Comparison of ENCODE assay signal across 13 cellular contexts in genomic region chr17:61395983-61396585, GRCh38. TPM values are rescaled to one million over a fixed set of nuclear protein-coding genes. Genes with fewer than 3 reads are reported as not detected.
DNase-seq lines count a peak whose midpoint lies in the region; ATAC-seq, FAIRE-seq and TF ChIP-seq lines count a peak whose summit lies in the region.
"Had no signal": no experiment of that assay in that cellular context is flagged by ENCODE, and none has a peak within 500 bp of the region (broad histone marks: within the 10 kb centered on the region; RNA-seq: fewer than 3 reads in every experiment).

No MANE protein-coding gene starts in this region.

- H3K9ac ChIP-seq in colonic mucosa (ENCODE audit: low read depth in 2 of 2, low read length in 2 of 2): peak overlapping the region; percentile 26 to 60
- H3K9ac ChIP-seq in smooth muscle cell (ENCODE audit: low read depth): peak overlapping the region; percentile 19

- H3K9me3 Mint-ChIP-seq in naive thymus-derived CD8-positive, alpha-beta T cell: no peaks in the 10 kb centered on the region
- H3K9me3 Mint-ChIP-seq: T-helper 1 cell treated with Interleukin-12 subunit alpha and Interleukin-12 subunit beta and Interleukin-4 antibody, amounts not matched to agents 30 μg/mL and 1 μg/mL, for 36 hours had no signal

- H3K4me3 ChIP-seq in colonic mucosa: peak overlapping the region; percentile 14
- H3K4me3 ChIP-seq in right lobe of liver: peak overlapping the region in 1 of 3 donors; percentile 24
- H3K4me3 ChIP-seq in smooth muscle cell: peak overlapping the region; percentile 77

- peaks cover 10 to 24% (median 20%) of the 10 kb centered on the region in 4 donors for H3K4me1 Mint-ChIP-seq in naive thymus-derived CD8-positive, alpha-beta T cell

- H3K27me3 ChIP-seq in colonic mucosa: peaks cover 53% of the 10 kb centered on the region
- peaks cover 0 to 49% of the 10 kb centered on the region in 2 donors for H3K27me3 ChIP-seq in right lobe of liver
- peaks cover 9% of the 10 kb centered on the region for H3K27me3 ChIP-seq in smooth muscle cell (ENCODE audit: low read depth)

- ATAC-seq in right lobe of liver (no peak), GM19463 (IDR thresholded peaks at IDR 0.05; ENCODE audit: unreplicated experiment) (no peak)
- no peak for ATAC-seq in naive thymus-derived CD8-positive, alpha-beta T cell

- peaks cover 42% of the 10 kb centered on the region for H3K79me2 ChIP-seq in smooth muscle cell (ENCODE audit: low read depth)

- no peak overlapping the region for H2AFZ ChIP-seq in smooth muscle cell (ENCODE audit: low read depth)

- H3K9me3 ChIP-seq in colonic mucosa (no peaks in the 10 kb centered on the region), right lobe of liver (no peaks in the 10 kb centered on the region), smooth muscle cell (replicated peaks; ENCODE audit: low read depth) (no peaks in the 10 kb centered on the region)

- H3K27ac Mint-ChIP-seq in naive thymus-derived CD8-positive, alpha-beta T cell: no peak overlapping the region
- H3K27ac Mint-ChIP-seq: T-helper 1 cell treated with Interleukin-12 subunit alpha and Interleukin-12 subunit beta and Interleukin-4 antibody, amounts not matched to agents 30 μg/mL and 1 μg/mL, for 36 hours had no signal

- H3K27me3 Mint-ChIP-seq in naive thymus-derived CD8-positive, alpha-beta T cell: peaks cover 12 to 36% (median 25%) of the 10 kb centered on the region in 5 donors

- DNase-seq in HTR-8/SVneo (ENCODE audit: insufficient read length, low spot score) (no peak), colonic mucosa (no peak), right lobe of liver (no peak), smooth muscle cell (lab: John Stamatoyannopoulos, UW; ENCODE audit: unreplicated experiment) (no peak), iPS-NIHi7 (ENCODE audit: extremely low spot score) (no peak), cerebellar cortex (ENCODE audit: low spot score) (no peak)
- no peak for DNase-seq in naive thymus-derived CD8-positive, alpha-beta T cell
- DNase-seq: CD4-positive, alpha-beta memory T cell; left cardiac atrium; MV-4-11 had no signal

- peak overlapping the region; percentile 97 for H3K4me2 ChIP-seq in smooth muscle cell

- H3K27ac ChIP-seq in colonic mucosa (peak overlapping the region; percentile 47), right lobe of liver (peak overlapping the region in 2 of 3 donors; percentile 22 to 33), smooth muscle cell (ENCODE audit: low read depth) (peak overlapping the region; percentile 62)
- H3K27ac ChIP-seq: epithelial cell of prostate had no signal

- no peak for TF ChIP-seq POLR2A in right lobe of liver (IDR thresholded peaks at IDR 0.05)

- 40% methylated on average over 2 of the region's 63 CpGs for WGBS in right lobe of liver (ENCODE audit: insufficient coverage, low coverage, low lambda C conversion rate, missing lambda C conversion rate)
- 11% methylated on average over 46 of the region's 63 CpGs for WGBS in smooth muscle cell (ENCODE audit: low lambda C conversion rate)

- H4K20me1 ChIP-seq in smooth muscle cell (ENCODE audit: low read depth): peaks cover 15% of the 10 kb centered on the region

- peak; percentile 26 for FAIRE-seq in HTR-8/SVneo (lab: Jason Lieb, UNC)

- no peak for TF ChIP-seq CTCF in colonic mucosa (IDR thresholded peaks at IDR 0.05)
- no peak for TF ChIP-seq CTCF in right lobe of liver (IDR thresholded peaks at IDR 0.05)
- TF ChIP-seq CTCF in smooth muscle cell (IDR thresholded peaks at IDR 0.05; ENCODE audit: borderline replicate concordance, insufficient read depth, poor library complexity, severe bottlenecking): no peak

- H3K4me3 Mint-ChIP-seq in naive thymus-derived CD8-positive, alpha-beta T cell: no peak overlapping the region
- H3K4me3 Mint-ChIP-seq: T-helper 1 cell treated with Interleukin-12 subunit alpha and Interleukin-12 subunit beta and Interleukin-4 antibody, amounts not matched to agents 30 μg/mL and 1 μg/mL, for 36 hours had no signal

- H3K4me1 ChIP-seq in colonic mucosa (peaks cover 8% of the 10 kb centered on the region), right lobe of liver (peaks cover 0 to 26% (median 2%) of the 10 kb centered on the region in 4 donors), smooth muscle cell (ENCODE audit: low read depth) (peaks cover 39% of the 10 kb centered on the region)

- peaks cover 0 to 9% (median 5%) of the 10 kb centered on the region in 3 donors for H3K36me3 Mint-ChIP-seq in naive thymus-derived CD8-positive, alpha-beta T cell

- POLR2A ChIA-PET in naive thymus-derived CD8-positive, alpha-beta T cell (lab: Charles Lee): no interaction called here

- intact Hi-C loops in colonic mucosa (cut with DNase I): no loop called here
- intact Hi-C loops in right lobe of liver (cut with DNase I): loop anchor here in 1 of 2 donors (10.0 kb wide), 1 partner anchor 401 kb away; no protein-coding TSS in a partner anchor

- H3K36me3 ChIP-seq in colonic mucosa: no peaks in the 10 kb centered on the region
- H3K36me3 ChIP-seq in right lobe of liver: no peaks in the 10 kb centered on the region
- H3K36me3 ChIP-seq in smooth muscle cell (ENCODE audit: low read depth): no peaks in the 10 kb centered on the region

- H3F3A ChIP-seq in smooth muscle cell (ENCODE audit: low read depth): no peaks in the 10 kb centered on the region

RNA-seq across cellular contexts. Expression of gene TBX2, which starts 3.6 kb away (rescaled TPM):
- 1 to 10 TPM; 5.0 to 5.3 TPM for total RNA-seq in colonic mucosa
- 1 to 10 TPM; 1.9 to 4.4 (median 2.7) TPM for total RNA-seq in right lobe of liver
- total RNA-seq in smooth muscle cell: 40.0 and 46.7 TPM in 2 replicates
- polyA plus RNA-seq in smooth muscle cell: 96.5 and 146 TPM in 2 replicates
- total RNA-seq in naive thymus-derived CD8-positive, alpha-beta T cell: under 1 TPM in 1 of 2 experiments, not detected in 1; 0.13 TPM
- not detected for polyA plus RNA-seq in naive thymus-derived CD8-positive, alpha-beta T cell
- total RNA-seq: CD4-positive, alpha-beta memory T cell had no signal
- polyA plus RNA-seq: CD4-positive, alpha-beta memory T cell had no signal

RNA-seq across cellular contexts. Expression of gene TBX4, which starts 56.1 kb away (rescaled TPM):
- not detected for total RNA-seq in colonic mucosa
- total RNA-seq in right lobe of liver: not detected
- total RNA-seq in smooth muscle cell: 14.1 and 15.4 TPM in 2 replicates
- polyA plus RNA-seq in smooth muscle cell: 14.6 and 22.7 TPM in 2 replicates
- not detected for total RNA-seq in naive thymus-derived CD8-positive, alpha-beta T cell
- polyA plus RNA-seq in naive thymus-derived CD8-positive, alpha-beta T cell: not detected
- total RNA-seq: CD4-positive, alpha-beta memory T cell; left cardiac atrium had no signal
- polyA plus RNA-seq: CD4-positive, alpha-beta memory T cell had no signal

Comparison
In these comparisons a context has a peak if more than half of its experiments do, and no peak if none do; other contexts are left out.
1. RNA of gene TBX4, which starts 56.1 kb away (total RNA-seq): 14.1 to 15.4 TPM in smooth muscle cell; not detected in colonic mucosa, not detected in naive thymus-derived CD8-positive, alpha-beta T cell and not detected in right lobe of liver; every median in the first group is over 10 times any median in the second.
2. Peak in every context shown above with its lines, with median percentiles within 50 percentile points of each other: H3K27ac ChIP-seq.